ENCODE assay signal across 8 cellular contexts in the genomic region with DNA sequence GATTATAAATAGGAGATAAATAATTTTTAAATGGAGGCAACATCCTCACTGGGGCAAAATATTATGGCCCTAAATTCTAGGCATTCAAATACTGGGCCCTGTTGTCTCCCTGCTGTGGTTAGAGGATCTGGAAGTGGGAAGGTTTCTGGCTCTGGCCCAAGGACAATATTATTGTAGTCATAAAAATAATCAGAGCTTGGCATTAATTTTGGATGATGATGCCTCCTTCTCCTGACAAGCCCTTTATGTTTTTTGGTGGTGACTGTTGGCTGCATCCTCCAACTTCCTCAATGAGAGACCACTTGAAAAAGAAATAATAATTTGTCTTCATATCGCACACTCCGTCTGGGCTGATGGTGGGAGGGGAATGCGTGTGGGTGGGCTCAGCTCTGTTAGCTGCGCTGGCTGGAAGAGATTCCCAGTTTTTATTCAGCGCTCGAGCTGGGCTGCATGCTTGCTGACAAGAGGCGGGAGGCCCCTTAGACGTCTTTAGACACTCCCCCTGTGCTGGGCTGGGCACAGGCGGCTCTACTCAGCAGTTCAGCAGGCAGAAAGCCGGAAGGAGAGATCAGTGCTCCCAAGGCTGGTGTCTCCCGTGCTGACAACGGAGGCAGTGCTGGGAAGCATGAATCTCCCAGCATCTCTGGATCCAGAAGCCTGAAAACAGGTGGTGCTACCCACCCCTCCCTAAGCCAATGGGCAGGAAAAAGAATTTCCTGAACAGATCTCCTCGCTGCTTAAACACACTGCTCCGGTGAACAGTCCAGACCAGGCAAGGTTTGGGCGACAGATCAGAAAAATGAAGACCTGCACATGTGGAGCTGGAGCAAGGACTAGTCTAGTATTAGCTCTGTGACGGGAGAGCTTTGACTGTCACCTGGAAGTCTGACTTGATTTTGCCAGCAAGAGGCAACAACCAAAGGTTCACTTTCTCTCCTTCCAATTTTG.
DNase-seq lines count a peak whose midpoint lies in the region; ATAC-seq, FAIRE-seq and TF ChIP-seq lines count a peak whose summit lies in the region.

No MANE protein-coding gene starts in this region.

- H3K36me3 Mint-ChIP-seq in type B pancreatic cell: no peaks in the 10 kb centered on the region
- no peaks in the 10 kb centered on the region for H3K36me3 Mint-ChIP-seq in activated CD4-positive, alpha-beta T cell treated with anti-CD3 and anti-CD28 coated beads, Interleukin-2, amount 10 ng/mL, durations not matched to agents 24 days and 14 days (ENCODE audit: low read depth)

- no peaks in the 10 kb centered on the region for H3K27me3 ChIP-seq in bronchial epithelial cell (ENCODE audit: control insufficient read depth, insufficient read depth, low read length)

- H3K4me1 Mint-ChIP-seq in type B pancreatic cell (ENCODE audit: unreplicated experiment): peaks cover 20% of the 10 kb centered on the region
- H3K4me1 Mint-ChIP-seq in activated CD4-positive, alpha-beta T cell treated with anti-CD3 and anti-CD28 coated beads, Interleukin-2, amount 10 ng/mL, durations not matched to agents 24 days and 14 days: no peaks in the 10 kb centered on the region

- H3K36me3 ChIP-seq in bronchial epithelial cell (ENCODE audit: control insufficient read depth, insufficient read depth, low read length): peaks cover 1% of the 10 kb centered on the region

- H3K4me3 Mint-ChIP-seq in type B pancreatic cell: peak overlapping the region; percentile 73
- no peak overlapping the region for H3K4me3 Mint-ChIP-seq in activated CD4-positive, alpha-beta T cell treated with anti-CD3 and anti-CD28 coated beads, Interleukin-2, amount 10 ng/mL, durations not matched to agents 24 days and 14 days

- peak overlapping the region; percentile 41 for H3K4me3 ChIP-seq in bronchial epithelial cell (ENCODE audit: low read depth, low read length)

- FAIRE-seq in bronchial epithelial cell (lab: Jason Lieb, UNC): no peak

- peak; percentile 9 to 20 for DNase-seq in AML-193 (lab: John Stamatoyannopoulos, UW)
- DNase-seq in NCI-H187 treated with DMSO at 0.1 percent for 48 hours (lab: John Stamatoyannopoulos, UW): peak; percentile 52
- peak; percentile 45 for DNase-seq in bronchial epithelial cell (ENCODE audit: low read depth)
- peak; percentile 93 for DNase-seq in left kidney (ENCODE audit: low read depth, low spot score)
- DNase-seq in type B pancreatic cell (ENCODE audit: extremely low spot score, unreplicated experiment): no peak
- DNase-seq in activated CD4-positive, alpha-beta T cell treated with anti-CD3 and anti-CD28 coated beads, Interleukin-2, amount 10 ng/mL, durations not matched to agents 24 days and 14 days: no peak

- ATAC-seq in HG02870 (IDR thresholded peaks at IDR 0.05; ENCODE audit: unreplicated experiment) (no peak), GM19467 (IDR thresholded peaks at IDR 0.05; ENCODE audit: unreplicated experiment) (no peak)

- TF ChIP-seq CTCF in bronchial epithelial cell (IDR thresholded peaks at IDR 0.05; ENCODE audit: insufficient read depth, low read length, severe bottlenecking): no peak
- no peak for TF ChIP-seq CTCF in type B pancreatic cell (conservative IDR thresholded peaks at IDR 0.05)

- no peak overlapping the region for H3K27ac Mint-ChIP-seq in type B pancreatic cell
- H3K27ac Mint-ChIP-seq in activated CD4-positive, alpha-beta T cell treated with anti-CD3 and anti-CD28 coated beads, Interleukin-2, amount 10 ng/mL, durations not matched to agents 24 days and 14 days: no peak overlapping the region

- intact Hi-C loops in activated CD4-positive, alpha-beta T cell treated with anti-CD3 and anti-CD28 coated beads, Interleukin-2, amount 10 ng/mL, durations not matched to agents 24 days and 14 days (cut with micrococcal nuclease): no loop called here

- peaks cover 49% of the 10 kb centered on the region for H3K27me3 Mint-ChIP-seq in type B pancreatic cell
- peaks cover 18% of the 10 kb centered on the region for H3K27me3 Mint-ChIP-seq in activated CD4-positive, alpha-beta T cell treated with anti-CD3 and anti-CD28 coated beads, Interleukin-2, amount 10 ng/mL, durations not matched to agents 24 days and 14 days

- no peaks in the 10 kb centered on the region for H3K9me3 Mint-ChIP-seq in type B pancreatic cell
- no peaks in the 10 kb centered on the region for H3K9me3 Mint-ChIP-seq in activated CD4-positive, alpha-beta T cell treated with anti-CD3 and anti-CD28 coated beads, Interleukin-2, amount 10 ng/mL, durations not matched to agents 24 days and 14 days

Comparison
In these comparisons a context has a peak if more than half of its experiments do, and no peak if none do; other contexts are left out.
1. DNase-seq: peak in AML-193 (2 of 2), NCI-H187 treated with DMSO at 0.1 percent for 48 hours (single experiment), bronchial epithelial cell (single experiment) and left kidney (single experiment); none in type B pancreatic cell (single experiment) and activated CD4-positive, alpha-beta T cell treated with anti-CD3 and anti-CD28 coated beads, Interleukin-2, amount 10 ng/mL, durations not matched to agents 24 days and 14 days (single experiment).